In the genomic region with DNA sequence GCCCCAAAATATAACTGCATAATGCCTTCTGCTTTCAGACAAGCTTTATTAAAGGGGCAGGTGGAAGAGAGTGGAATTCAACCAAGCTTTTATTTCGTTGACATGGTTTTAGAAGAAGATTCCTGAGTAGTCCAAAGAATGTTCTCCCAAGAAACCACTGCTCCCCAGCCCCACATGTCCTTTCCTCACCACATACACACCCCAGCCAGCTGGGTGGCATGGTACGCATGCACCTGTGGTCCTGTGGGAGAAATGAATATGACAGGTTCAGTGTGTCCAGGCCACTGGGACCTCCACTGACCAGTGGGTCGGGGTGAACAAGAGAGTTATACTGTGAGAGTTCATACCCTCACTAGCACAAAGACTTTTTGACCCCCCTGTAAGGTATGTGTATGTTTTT, we compare ENCODE assay signal across 20 cellular contexts. TPM values are rescaled to one million over a fixed set of nuclear protein-coding genes. Genes with fewer than 3 reads are reported as not detected.
DNase-seq lines count a peak whose midpoint lies in the region; ATAC-seq, FAIRE-seq and TF ChIP-seq lines count a peak whose summit lies in the region.
"Had no signal": no experiment of that assay in that cellular context is flagged by ENCODE, and none has a peak within 500 bp of the region (broad histone marks: within the 10 kb centered on the region; RNA-seq: fewer than 3 reads in every experiment).

No MANE protein-coding gene starts in this region.

- peaks cover 11% of the 10 kb centered on the region; the same call in 1 of the 2 replicates for H3K36me3 ChIP-seq in SJCRH30
- peaks cover 27 to 53% of the 10 kb centered on the region in 2 experiments for H3K36me3 ChIP-seq in GM12878 (ENCODE audit: control insufficient read depth in 2 of 2, insufficient read depth in 2 of 2, low read length in 1 of 2)

- H2AFZ ChIP-seq in GM12878 (ENCODE audit: control insufficient read depth, low read depth, low read length): no peak overlapping the region

- 94% methylated on average over 3 of the region's 3 CpGs for WGBS in GM12878 (ENCODE audit: insufficient coverage, insufficient replicate concordance, low lambda C conversion rate, missing lambda C conversion rate)

- H3K4me1 ChIP-seq in SJCRH30 (peaks cover 15% of the 10 kb centered on the region), GM12878 (ENCODE audit: control insufficient read depth, insufficient read depth, low read length) (no peaks in the 10 kb centered on the region)
- H3K4me1 ChIP-seq: Peyer's patch had no signal

- BruUV-seq in GM12878 (replicated peaks; lab: Mats Ljungman, UMichigan): no TSS peak

- in situ Hi-C loops in GM12878 (cut with MboI): no loop called here

- no peak for FAIRE-seq in GM12878 (lab: Jason Lieb, UNC)
- FAIRE-seq: D721Med had no signal

- ATAC-seq in GM12878 (no peak), GM19452 (IDR thresholded peaks at IDR 0.05; ENCODE audit: unreplicated experiment) (no peak)
- ATAC-seq in stimulated activated effector memory CD8-positive, alpha-beta T cell treated with anti-CD3 and anti-CD28 coated beads, Interleukin-12 subunit alpha, Interleukin-12 subunit beta, amount 100 ng/mL, for 72 hours: no peak
- ATAC-seq: HCT116 had no signal

- H3K79me2 ChIP-seq in GM12878 (ENCODE audit: control insufficient read depth, insufficient read depth, low read length): peaks cover 18% of the 10 kb centered on the region

- peaks cover 67% of the 10 kb centered on the region for H3K4me1 Mint-ChIP-seq in stimulated activated effector memory CD8-positive, alpha-beta T cell treated with anti-CD3 and anti-CD28 coated beads, Interleukin-12 subunit alpha, Interleukin-12 subunit beta, amount 100 ng/mL, for 72 hours

- CTCF ChIA-PET in GM12878 (lab: Yijun Ruan, JAX): interaction anchor here (0.8 kb wide), 1 partner anchor 15 kb away, joined by 3 read pairs; no protein-coding TSS in a partner anchor

- H3K27me3 ChIP-seq in SJCRH30 (no peaks in the 10 kb centered on the region), GM12878 (replicated peaks in 1 of 2; ENCODE audit: control insufficient read depth in 2 of 2, insufficient read depth in 2 of 2, low read length in 1 of 2) (no peaks in the 10 kb centered on the region)
- H3K27me3 ChIP-seq: MG63, Peyer's patch had no signal

- SMC1A ChIA-PET in GM12878 (lab: Charles Lee; ENCODE audit: uncharacterized antibody, unreplicated experiment): interaction anchor here (0.7 to 1.5 kb wide), 3 partner anchors 10 to 13 kb away, joined by 3 to 4 read pairs (median 3); no protein-coding TSS in a partner anchor

- H3K9me3 Mint-ChIP-seq in stimulated activated effector memory CD8-positive, alpha-beta T cell treated with anti-CD3 and anti-CD28 coated beads, Interleukin-12 subunit alpha, Interleukin-12 subunit beta, amount 100 ng/mL, for 72 hours: no peaks in the 10 kb centered on the region
- H3K9me3 Mint-ChIP-seq: IgD-negative memory B cell had no signal

- no peak for TF ChIP-seq EP300 in GM12878 (IDR thresholded peaks at IDR 0.05; ENCODE audit: borderline replicate concordance in 1 of 2, control insufficient read depth in 1 of 2, low read depth in 2 of 2, low read length in 2 of 2)

- peak; percentile 26; the same call in 1 of the 2 replicates for TF ChIP-seq POLR2A in GM12878 (IDR thresholded peaks at IDR 0.05; ENCODE audit: low read depth, low read length)

- peaks cover 100% of the 10 kb centered on the region for H3K36me3 Mint-ChIP-seq in stimulated activated effector memory CD8-positive, alpha-beta T cell treated with anti-CD3 and anti-CD28 coated beads, Interleukin-12 subunit alpha, Interleukin-12 subunit beta, amount 100 ng/mL, for 72 hours
- H3K36me3 Mint-ChIP-seq: IgD-negative memory B cell had no signal

- no peak for TF ChIP-seq RAD21 in GM12878 (IDR thresholded peaks at IDR 0.05; ENCODE audit: insufficient read depth, low read depth, low read length)

- H3K27ac ChIP-seq in SJCRH30 (peak overlapping the region; percentile 10; the same call in 1 of the 2 replicates), GM12878 (ENCODE audit: control insufficient read depth, insufficient read depth) (no peak overlapping the region)
- H3K27ac ChIP-seq: Peyer's patch had no signal

- H3K9me3 ChIP-seq in SJCRH30 (replicated peaks) (no peaks in the 10 kb centered on the region), GM12878 (replicated peaks; ENCODE audit: control insufficient read depth, insufficient read depth, low read length) (no peaks in the 10 kb centered on the region)
- H3K9me3 ChIP-seq: MG63, Peyer's patch had no signal

- H3K4me3 ChIP-seq in SJCRH30: no peak overlapping the region
- H3K4me3 ChIP-seq in GM12878: no peak overlapping the region
- H3K4me3 ChIP-seq: MG63, Peyer's patch had no signal

- TF ChIP-seq CTCF in GM12878 (IDR thresholded peaks at IDR 0.05 in 2 of 3, conservative IDR thresholded peaks at IDR 0.05 in 1 of 3; ENCODE audit: control insufficient read depth in 2 of 3, extremely low read depth in 1 of 3, insufficient read depth in 1 of 3, low read depth in 3 of 3, low read length in 3 of 3): no peak

- H4K20me1 ChIP-seq in GM12878 (ENCODE audit: control insufficient read depth, insufficient read depth): peaks cover 7% of the 10 kb centered on the region

- H3K4me3 Mint-ChIP-seq in stimulated activated effector memory CD8-positive, alpha-beta T cell treated with anti-CD3 and anti-CD28 coated beads, Interleukin-12 subunit alpha, Interleukin-12 subunit beta, amount 100 ng/mL, for 72 hours: no peak overlapping the region
- H3K4me3 Mint-ChIP-seq: IgD-negative memory B cell had no signal

- RAD21 ChIA-PET in GM12878 (lab: Charles Lee; ENCODE audit: unreplicated experiment): no interaction called here

- peak overlapping the region; percentile 48 for H3K27ac Mint-ChIP-seq in stimulated activated effector memory CD8-positive, alpha-beta T cell treated with anti-CD3 and anti-CD28 coated beads, Interleukin-12 subunit alpha, Interleukin-12 subunit beta, amount 100 ng/mL, for 72 hours

- DNase-seq in SJCRH30 (peak in 1 of 2 experiments; percentile 18), GM12878 (ENCODE audit: low read depth, low spot score) (no peak), myocyte (ENCODE audit: low read depth) (peak; percentile 90), GOT3 (lab: John Stamatoyannopoulos, UW) (no peak), iPS-NIHi11 (ENCODE audit: low spot score) (no peak)
- no peak for DNase-seq in stimulated activated effector memory CD8-positive, alpha-beta T cell treated with anti-CD3 and anti-CD28 coated beads, Interleukin-12 subunit alpha, Interleukin-12 subunit beta, amount 100 ng/mL, for 72 hours (ENCODE audit: low spot score in 2 of 2)
- DNase-seq: ACHN, DMS79, Karpas-422, MG63, NCI-H1048, NCI-H1436 treated with DMSO at 0.1 percent for 48 hours, NCI-H2029, NCI-H446, NCI-H526 treated with DMSO at 0.1 percent for 48 hours, Peyer's patch had no signal

- intact Hi-C loops in GM12878 (cut with micrococcal nuclease; ENCODE audit: unreplicated experiment): no loop called here

- H3K9ac ChIP-seq in GM12878 (ENCODE audit: control insufficient read depth, insufficient read depth, low read length): no peak overlapping the region

- H3K4me2 ChIP-seq in GM12878 (ENCODE audit: control insufficient read depth, insufficient read depth): no peak overlapping the region

- POLR2A ChIA-PET in GM12878 (lab: Charles Lee): interaction anchor here (0.7 kb wide), 1 partner anchor 953 kb away, joined by 3 read pairs; no protein-coding TSS in a partner anchor

RNA-seq across cellular contexts. Expression of a gene that starts 30.2 kb away (rescaled TPM):
- total RNA-seq in SJCRH30 (2014; rRNA removed; shearing (Covaris generic)): 14.7 and 16.0 TPM in 2 replicates
- total RNA-seq in GM12878 (2013; cell fraction: nucleolus; rRNA removed): 84.5 and 96.1 TPM in 2 replicates
- 16.0 and 18.6 TPM in 2 replicates for total RNA-seq in GM12878 (2014; rRNA removed)
- total RNA-seq in GM12878 (2014; rRNA removed; fragmentation: Illumina TruSeq; extraction: Trizol): 14.6 and 15.0 TPM in 2 replicates
- 29.3 and 32.8 TPM in 2 replicates for total RNA-seq in GM12878 (2021)
- polyA plus RNA-seq in GM12878 (2011; ENCODE audit: low read depth): 10.9 TPM
- 13.5 and 25.2 TPM in 2 replicates for polyA plus RNA-seq in GM12878 (2011; rRNA removed)
- 25.6 and 29.9 TPM in 2 replicates for polyA plus RNA-seq in GM12878 (2011; cell fraction: cytosol; rRNA removed)
- 63.4 and 63.6 TPM in 2 replicates for polyA plus RNA-seq in GM12878 (2011; cell fraction: nucleus; rRNA removed)
- polyA plus RNA-seq in GM12878 (2012): 19.4 and 25.4 TPM in 2 replicates
- 20.1 and 22.7 TPM in 2 replicates for polyA plus RNA-seq in GM12878 (2014; fragmentation: Illumina TruSeq; extraction: Trizol)
- polyA plus RNA-seq in GM12878 (2014; fragmentation: Nextera tagmentation; extraction: Ambion mirVana): 1 to 10 TPM; 1.1 to 1.8 TPM
- 33.4 and 38.7 TPM in 2 replicates for polyA plus RNA-seq in GM12878 (2014; rRNA removed)
- polyA plus RNA-seq in GM12878 (2016; fragmentation: Nextera tagmentation; extraction: Ambion mirVana): 10 to 100 TPM; 33.0 to 33.4 TPM
- 24.9 and 41.5 TPM in 2 replicates for polyA minus RNA-seq in GM12878 (2011; rRNA and poly(A)+ RNA removed)
- polyA minus RNA-seq in GM12878 (2011; cell fraction: cytosol; rRNA and poly(A)+ RNA removed): 11.7 and 12.0 TPM in 2 replicates
- polyA minus RNA-seq in GM12878 (2011; cell fraction: nucleus; rRNA and poly(A)+ RNA removed): 21.8 and 35.0 TPM in 2 replicates
- 0.36 and 0.88 TPM in 2 replicates for total RNA-seq in myocyte
- polyA plus RNA-seq in myocyte (2012): 1.0 TPM

RNA-seq across cellular contexts. Expression of a gene that starts 44.4 kb away (rescaled TPM):
- total RNA-seq in SJCRH30 (2014; rRNA removed; shearing (Covaris generic)): 42.3 and 44.4 TPM in 2 replicates
- total RNA-seq in GM12878 (2013; cell fraction: nucleolus; rRNA removed): 277 and 336 TPM in 2 replicates
- total RNA-seq in GM12878 (2014; rRNA removed) (74.7 and 82.6 TPM in 2 replicates), GM12878 (2014; rRNA removed; fragmentation: Illumina TruSeq; extraction: Trizol) (48.7 and 51.9 TPM in 2 replicates), GM12878 (2021) (65.6 and 74.6 TPM in 2 replicates), myocyte (74.0 and 76.0 TPM in 2 replicates)
- 44.7 TPM for polyA plus RNA-seq in GM12878 (2011; ENCODE audit: low read depth)
- polyA plus RNA-seq in GM12878 (2011; rRNA removed) (87.8 and 169 TPM in 2 replicates), GM12878 (2014; fragmentation: Illumina TruSeq; extraction: Trizol) (52.7 and 89.4 TPM in 2 replicates), GM12878 (2014; fragmentation: Nextera tagmentation; extraction: Ambion mirVana) (1 to 10 TPM; 3.3 to 5.8 TPM), GM12878 (2014; rRNA removed) (82.5 and 85.3 TPM in 2 replicates), GM12878 (2016; fragmentation: Nextera tagmentation; extraction: Ambion mirVana) (10 to 100 TPM; 52.0 to 57.8 TPM)
- polyA plus RNA-seq in GM12878 (2011; cell fraction: cytosol; rRNA removed): 159 and 189 TPM in 2 replicates
- 635 and 789 TPM in 2 replicates for polyA plus RNA-seq in GM12878 (2011; cell fraction: nucleus; rRNA removed)
- 66.4 and 95.1 TPM in 2 replicates for polyA plus RNA-seq in GM12878 (2012)
- 134 and 186 TPM in 2 replicates for polyA minus RNA-seq in GM12878 (2011; rRNA and poly(A)+ RNA removed)
- polyA minus RNA-seq in GM12878 (2011; cell fraction: cytosol; rRNA and poly(A)+ RNA removed): 46.2 and 48.2 TPM in 2 replicates
- 239 and 320 TPM in 2 replicates for polyA minus RNA-seq in GM12878 (2011; cell fraction: nucleus; rRNA and poly(A)+ RNA removed)
- 59.6 TPM for polyA plus RNA-seq in myocyte (2012)
